1 cellular context compared by ENCODE assay signal in the genomic region with DNA sequence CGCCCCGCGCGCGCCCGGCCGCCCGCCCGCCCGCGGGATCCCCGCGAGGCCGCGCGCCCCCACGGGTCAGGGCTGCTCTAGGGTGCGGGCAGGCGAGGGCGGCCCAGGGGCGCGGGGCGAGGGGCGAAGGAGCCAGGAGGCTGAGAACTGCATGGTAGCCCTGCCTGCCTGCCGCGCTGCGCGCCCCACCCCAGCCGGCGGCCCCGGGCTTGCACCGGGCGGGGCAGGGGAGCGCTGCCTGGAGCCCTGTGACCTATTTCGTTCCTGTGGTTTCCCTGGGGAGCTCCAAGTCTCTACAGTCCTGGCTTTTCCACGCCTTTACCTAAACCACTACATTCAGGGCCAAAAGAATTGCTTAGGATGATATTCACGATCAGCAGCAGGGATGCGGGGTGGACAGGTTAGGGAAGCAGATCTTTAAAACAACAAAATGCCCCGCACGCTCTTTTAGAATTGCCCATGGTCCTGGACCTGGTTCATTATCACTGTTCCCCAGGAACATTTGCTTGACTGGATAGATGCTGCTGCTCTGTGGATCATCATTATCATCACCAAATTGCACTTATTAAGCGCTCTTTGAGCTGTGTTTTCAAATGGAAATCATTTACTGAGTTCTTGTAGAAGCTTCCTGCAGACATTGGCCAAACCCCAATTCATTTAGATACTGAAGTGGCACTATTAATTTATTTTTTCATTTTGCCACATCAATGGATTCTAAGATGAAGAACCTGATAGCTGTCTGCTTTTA.
TF ChIP-seq lines count a peak whose summit lies in the region.

No MANE protein-coding gene starts in this region.

TF ChIP-seq in WTC11, 78 proteins besides CTCF, POLR2A, EP300 and RAD21 (continued from another document):
- no peak for TF ChIP-seq ERG (CRISPR knock-in tag; IDR thresholded peaks at IDR 0.05)
- no peak for TF ChIP-seq IRF1 (CRISPR knock-in tag; IDR thresholded peaks at IDR 0.05)
- TF ChIP-seq GABPB1 (CRISPR knock-in tag; IDR thresholded peaks at IDR 0.05), result no peak
- TF ChIP-seq ZNF281 (CRISPR knock-in tag; IDR thresholded peaks at IDR 0.05), result no peak
- TF ChIP-seq, protein P1, sequence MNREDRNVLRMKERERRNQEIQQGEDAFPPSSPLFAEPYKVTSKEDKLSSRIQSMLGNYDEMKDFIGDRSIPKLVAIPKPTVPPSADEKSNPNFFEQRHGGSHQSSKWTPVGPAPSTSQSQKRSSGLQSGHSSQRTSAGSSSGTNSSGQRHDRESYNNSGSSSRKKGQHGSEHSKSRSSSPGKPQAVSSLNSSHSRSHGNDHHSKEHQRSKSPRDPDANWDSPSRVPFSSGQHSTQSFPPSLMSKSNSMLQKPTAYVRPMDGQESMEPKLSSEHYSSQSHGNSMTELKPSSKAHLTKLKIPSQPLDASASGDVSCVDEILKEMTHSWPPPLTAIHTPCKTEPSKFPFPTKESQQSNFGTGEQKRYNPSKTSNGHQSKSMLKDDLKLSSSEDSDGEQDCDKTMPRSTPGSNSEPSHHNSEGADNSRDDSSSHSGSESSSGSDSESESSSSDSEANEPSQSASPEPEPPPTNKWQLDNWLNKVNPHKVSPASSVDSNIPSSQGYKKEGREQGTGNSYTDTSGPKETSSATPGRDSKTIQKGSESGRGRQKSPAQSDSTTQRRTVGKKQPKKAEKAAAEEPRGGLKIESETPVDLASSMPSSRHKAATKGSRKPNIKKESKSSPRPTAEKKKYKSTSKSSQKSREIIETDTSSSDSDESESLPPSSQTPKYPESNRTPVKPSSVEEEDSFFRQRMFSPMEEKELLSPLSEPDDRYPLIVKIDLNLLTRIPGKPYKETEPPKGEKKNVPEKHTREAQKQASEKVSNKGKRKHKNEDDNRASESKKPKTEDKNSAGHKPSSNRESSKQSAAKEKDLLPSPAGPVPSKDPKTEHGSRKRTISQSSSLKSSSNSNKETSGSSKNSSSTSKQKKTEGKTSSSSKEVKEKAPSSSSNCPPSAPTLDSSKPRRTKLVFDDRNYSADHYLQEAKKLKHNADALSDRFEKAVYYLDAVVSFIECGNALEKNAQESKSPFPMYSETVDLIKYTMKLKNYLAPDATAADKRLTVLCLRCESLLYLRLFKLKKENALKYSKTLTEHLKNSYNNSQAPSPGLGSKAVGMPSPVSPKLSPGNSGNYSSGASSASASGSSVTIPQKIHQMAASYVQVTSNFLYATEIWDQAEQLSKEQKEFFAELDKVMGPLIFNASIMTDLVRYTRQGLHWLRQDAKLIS (CRISPR knock-in tag; IDR thresholded peaks at IDR 0.05; ENCODE audit: borderline replicate concordance), result no peak
